ENCODE assay signal across 17 cellular contexts in the genomic region with DNA sequence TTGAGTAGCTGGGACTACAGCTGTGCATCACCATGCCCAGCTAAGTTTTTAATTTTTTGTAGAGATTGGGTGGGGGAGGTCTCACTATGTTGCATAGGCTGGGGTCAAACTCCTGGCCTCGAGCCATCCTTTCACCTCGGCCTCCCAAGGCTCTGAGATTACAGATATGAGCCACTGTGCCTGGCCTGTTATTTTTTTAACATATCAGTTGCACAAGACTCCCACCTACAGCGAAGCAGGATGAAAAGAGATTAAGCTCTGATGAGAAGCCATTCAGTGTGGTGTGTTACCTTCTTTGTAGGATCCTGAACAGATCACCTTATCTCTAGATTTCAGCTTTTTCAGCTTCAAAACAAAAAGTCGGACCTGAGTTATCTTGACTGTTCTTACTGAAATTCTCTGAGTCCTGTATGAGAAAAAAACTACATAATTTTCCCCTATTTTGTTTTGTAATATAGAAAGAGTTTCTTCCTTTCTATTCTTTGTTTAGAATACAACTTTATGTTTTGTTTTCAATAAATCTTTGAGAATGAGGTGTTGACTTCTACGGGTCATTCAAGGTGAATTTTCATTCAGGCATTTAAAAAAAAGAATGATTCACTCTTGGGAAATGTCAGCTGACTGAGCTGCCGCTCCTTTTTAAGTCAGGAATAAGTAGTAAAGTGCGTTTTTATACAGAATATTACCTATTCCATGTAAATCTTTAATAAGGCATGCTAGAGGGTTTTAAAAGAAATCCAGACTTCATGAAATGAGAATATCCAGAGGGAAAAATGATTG.
A peak's percentile ranks its signal among the peaks of the same experiment; 100 is the strongest.
DNase-seq lines count a peak whose midpoint lies in the region; ATAC-seq, FAIRE-seq and TF ChIP-seq lines count a peak whose summit lies in the region.
"Had no signal": no experiment of that assay in that cellular context is flagged by ENCODE, and none has a peak within 500 bp of the region (broad histone marks: within the 10 kb centered on the region; RNA-seq: fewer than 3 reads in every experiment).

No MANE protein-coding gene starts in this region.

- H3K36me3 ChIP-seq in SJSA1 = no peaks in the 10 kb centered on the region
- H3K36me3 ChIP-seq in gastroesophageal sphincter = no peaks in the 10 kb centered on the region
- no peaks in the 10 kb centered on the region for H3K36me3 ChIP-seq in small intestine (ENCODE audit: control insufficient read depth in 2 of 2, insufficient read depth in 2 of 2, low read length in 2 of 2)
- H3K36me3 ChIP-seq: vagina had no signal

- H3K27me3 ChIP-seq in SJSA1 (replicated peaks) = no peaks in the 10 kb centered on the region
- no peaks in the 10 kb centered on the region for H3K27me3 ChIP-seq in foreskin keratinocyte
- no peaks in the 10 kb centered on the region for H3K27me3 ChIP-seq in gastroesophageal sphincter
- no peaks in the 10 kb centered on the region for H3K27me3 ChIP-seq in small intestine (ENCODE audit: control insufficient read depth in 2 of 2, insufficient read depth in 2 of 2, low read length in 2 of 2)
- H3K27me3 ChIP-seq: vagina had no signal

- H3K4me1 ChIP-seq in SJSA1 (replicated peaks) (peaks cover 22% of the 10 kb centered on the region), foreskin keratinocyte (peaks cover 23% of the 10 kb centered on the region), gastroesophageal sphincter (no peaks in the 10 kb centered on the region), small intestine (ENCODE audit: control insufficient read depth in 2 of 2, insufficient read depth in 1 of 2, low read depth in 1 of 2, low read length in 1 of 2) (no peaks in the 10 kb centered on the region)
- H3K4me1 ChIP-seq: vagina had no signal

- TF ChIP-seq POLR2A in gastroesophageal sphincter (IDR thresholded peaks at IDR 0.05) = no peak
- no peak for TF ChIP-seq POLR2A in GM18505 (IDR thresholded peaks at IDR 0.05; ENCODE audit: borderline replicate concordance, extremely low read depth, insufficient read depth, insufficient read length)

- intact Hi-C loops in sciatic nerve (cut with DNase I) = no loop called here

- no peak for FAIRE-seq in small intestine (lab: Jason Lieb, UNC)

- 15 to 53% methylated on average over 4 of the region's 7 CpGs for WGBS in gastroesophageal sphincter (ENCODE audit: low coverage in 1 of 2), 2 donors
- 34 to 60% (median 45%) methylated on average over 7 of the region's 7 CpGs for WGBS in small intestine, 3 donors

- DNase-seq in ELF-1 (ENCODE audit: low read depth, low spot score) (peak; percentile 31), SJSA1 (ENCODE audit: low read depth in 1 of 2, low spot score in 2 of 2) (peak in 1 of 2 experiments; percentile 59), foreskin keratinocyte (peak; percentile 13 to 29), sciatic nerve (ENCODE audit: low spot score) (no peak), NCI-H1694 treated with DMSO at 0.1 percent for 48 hours (lab: John Stamatoyannopoulos, UW) (no peak), small intestine (no peak)
- DNase-seq: cerebellar nuclear complex; GOT3; NCI-H2081 treated with DMSO at 0.1 percent for 48 hours; NK-92 treated with Interleukin-12 subunit alpha and Interleukin-12 subunit beta, amount 100 ng/mL, for 24 hours; stimulated activated CD4-positive, alpha-beta T cell treated with anti-CD3 and anti-CD28 coated beads, Interleukin-4, amount 100 ng/mL, for 1 hour; stimulated activated naive B cell treated with anti-CD40 and anti-IgM and Interleukin-4, amounts not matched to agents 10 μg/mL and 1 μg/mL and 100 μg/mL, for 72 hours had no signal

- TF ChIP-seq EP300 in gastroesophageal sphincter (IDR thresholded peaks at IDR 0.05) = no peak

- H3K4me3 ChIP-seq in SJSA1 (no peak overlapping the region), gastroesophageal sphincter (no peak overlapping the region), small intestine (ENCODE audit: low read depth in 1 of 2, low read length in 2 of 2) (no peak overlapping the region)
- H3K4me3 ChIP-seq: SK-N-MC, vagina had no signal

- no peak for TF ChIP-seq CTCF in foreskin keratinocyte (conservative IDR thresholded peaks at IDR 0.05)
- TF ChIP-seq CTCF in gastroesophageal sphincter (IDR thresholded peaks at IDR 0.05) = no peak

- ATAC-seq in foreskin keratinocyte (peak; percentile 38), sciatic nerve (peak; percentile 30), gastroesophageal sphincter (no peak), GM18505 (IDR thresholded peaks at IDR 0.05; ENCODE audit: unreplicated experiment) (no peak)
- ATAC-seq: stimulated activated naive B cell treated with anti-CD40 and anti-IgM and Interleukin-4, amounts not matched to agents 10 μg/mL and 1 μg/mL and 100 μg/mL, for 72 hours had no signal

- H3K27ac ChIP-seq in SJSA1 = peak overlapping the region; percentile 80
- H3K27ac ChIP-seq in foreskin keratinocyte = no peak overlapping the region
- no peak overlapping the region for H3K27ac ChIP-seq in gastroesophageal sphincter
- H3K27ac ChIP-seq in small intestine (ENCODE audit: low read depth in 1 of 2, low read length in 1 of 2) = no peak overlapping the region
- H3K27ac ChIP-seq: HL-60, SK-N-MC, vagina had no signal

- H3K9me3 ChIP-seq in SJSA1 (replicated peaks) = no peaks in the 10 kb centered on the region
- H3K9me3 ChIP-seq in gastroesophageal sphincter = no peaks in the 10 kb centered on the region
- no peaks in the 10 kb centered on the region for H3K9me3 ChIP-seq in small intestine (ENCODE audit: control insufficient read depth, low read depth)
- H3K9me3 ChIP-seq: vagina had no signal

Comparison
In these comparisons a context has a peak if more than half of its experiments do, and no peak if none do; other contexts are left out.
1. DNase-seq: peak in ELF-1 (single experiment) and foreskin keratinocyte (2 of 2); none in sciatic nerve (single experiment), NCI-H1694 treated with DMSO at 0.1 percent for 48 hours (single experiment) and small intestine (single experiment).
2. ATAC-seq: peak in foreskin keratinocyte (single experiment) and sciatic nerve (single experiment); none in gastroesophageal sphincter (single experiment) and GM18505 (single experiment).